In the genomic region with DNA sequence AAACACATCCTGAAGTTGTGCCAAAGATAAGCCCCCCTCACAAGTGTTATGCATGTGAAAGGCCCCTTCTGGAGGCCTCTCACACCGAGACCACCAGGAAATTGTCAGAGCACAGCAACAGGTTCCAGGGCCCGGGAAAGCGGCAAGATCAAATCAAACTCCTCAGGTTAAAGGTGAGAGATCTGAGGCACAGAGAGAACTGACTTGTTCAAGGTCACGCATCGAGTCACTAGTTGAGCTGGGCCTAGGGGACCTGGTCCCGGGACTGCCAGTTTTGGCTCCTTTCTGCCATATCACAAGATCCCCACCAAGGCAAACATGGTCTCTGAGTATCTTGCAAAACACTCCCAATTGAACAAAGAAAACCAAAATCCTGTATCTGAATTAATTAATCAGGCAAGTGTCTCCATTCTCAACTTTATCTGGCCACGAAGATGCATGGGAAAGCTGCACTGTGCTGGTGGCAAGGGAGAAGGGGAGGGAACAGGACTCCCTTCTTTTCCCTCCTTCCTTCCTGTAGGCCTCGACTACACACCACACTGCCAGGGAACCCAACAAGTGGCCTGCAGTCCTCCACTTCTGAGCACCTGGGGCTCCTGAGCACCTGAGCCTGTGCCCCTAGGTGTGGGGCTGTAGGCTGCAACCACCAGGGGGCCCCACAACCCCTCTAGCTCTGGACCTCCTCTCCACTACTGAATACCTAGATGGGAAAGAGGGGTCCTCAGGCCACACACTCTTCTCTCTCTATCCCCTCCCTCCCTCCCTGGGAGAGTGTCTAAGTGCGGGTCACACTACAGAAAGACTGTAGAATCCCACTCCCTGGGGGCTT, we compare ENCODE assay signal across 8 cellular contexts. TPM values are rescaled to one million over a fixed set of nuclear protein-coding genes. Genes with fewer than 3 reads are reported as not detected.
DNase-seq lines count a peak whose midpoint lies in the region; ATAC-seq, FAIRE-seq and TF ChIP-seq lines count a peak whose summit lies in the region.

No MANE protein-coding gene starts in this region.

- H3K9me3 ChIP-seq in CD4-positive, alpha-beta T cell (ENCODE audit: control insufficient read depth, low read length) = no peaks in the 10 kb centered on the region
- H3K9me3 ChIP-seq in pancreas = no peaks in the 10 kb centered on the region

- H3K36me3 ChIP-seq in pancreas = peaks cover 0 to 17% (median 13%) of the 10 kb centered on the region in 3 donors

- H3K27me3 Mint-ChIP-seq in CD4-positive, alpha-beta T cell = no peaks in the 10 kb centered on the region

- TF ChIP-seq POLR2A in erythroblast (IDR thresholded peaks at IDR 0.05; ENCODE audit: low read length) = no peak

- H3K27ac Mint-ChIP-seq in CD4-positive, alpha-beta T cell = peak overlapping the region; percentile 76

- POLR2A ChIA-PET in CD4-positive, alpha-beta T cell (lab: Charles Lee) = interaction anchor here (1.0 to 2.5 kb wide), 6 partner anchors 12 to 92 kb away, joined by 3 to 11 read pairs (median 6); a partner anchor contains a TSS

- CTCF ChIA-PET in CD4-positive, alpha-beta T cell (lab: Charles Lee) = interaction anchor here (0.9 to 6.2 kb wide), 10 partner anchors 9 to 93 kb away, joined by 3 to 54 read pairs (median 6); no protein-coding TSS in a partner anchor

- intact Hi-C loops in CD4-positive, alpha-beta T cell (cut with DNase I, micrococcal nuclease) = loop anchor here (1.0 to 2.0 kb wide), 3 partner anchors 46 to 92 kb away; no protein-coding TSS in a partner anchor
- intact Hi-C loops in pancreas (cut with DNase I) = loop anchor here in 1 of 3 donors (10.0 kb wide), 1 partner anchor 91 kb away; no protein-coding TSS in a partner anchor

- H3K36me3 Mint-ChIP-seq in CD4-positive, alpha-beta T cell (ENCODE audit: low read depth) = peaks cover 95% of the 10 kb centered on the region

- H3K9me3 Mint-ChIP-seq in CD4-positive, alpha-beta T cell = no peaks in the 10 kb centered on the region

- peaks cover 30% of the 10 kb centered on the region for H3K4me1 Mint-ChIP-seq in CD4-positive, alpha-beta T cell (ENCODE audit: low read depth)

- FAIRE-seq in pancreas (lab: Jason Lieb, UNC) = no peak

- no peak overlapping the region for H3K27ac ChIP-seq in CD4-positive, alpha-beta T cell (ENCODE audit: low read depth, low read length)
- H3K27ac ChIP-seq in pancreas = no peak overlapping the region

- H3K4me3 ChIP-seq in pancreas = no peak overlapping the region

- DNase-seq in CD4-positive, alpha-beta T cell = peak; percentile 56 to 76 (median 64)
- DNase-seq in activated CD8-positive, alpha-beta memory T cell treated with anti-CD3 and anti-CD28 coated beads, Interleukin-2, amount 50 U/mL, for 1 hour (ENCODE audit: extremely low read depth) = peak; percentile 23
- DNase-seq in erythroblast (lab: John Stamatoyannopoulos, UW) (peak; percentile 44 to 77), pancreas (peak in 4 of 6 donors; percentile 36 to 83 (median 56))

- ATAC-seq in CD4-positive, alpha-beta T cell (ENCODE audit: poor library complexity) = peak; percentile 89
- peak; percentile 73 to 81 (median 77) for ATAC-seq in pancreas
- ATAC-seq in HG03354 (IDR thresholded peaks at IDR 0.05; ENCODE audit: poor library complexity, severe bottlenecking, unreplicated experiment) = no peak
- no peak for ATAC-seq in HG02970 (IDR thresholded peaks at IDR 0.05; ENCODE audit: low FRiP score, unreplicated experiment)
- ATAC-seq in HG02610 (IDR thresholded peaks at IDR 0.05; ENCODE audit: unreplicated experiment) = no peak

- no peak overlapping the region for H3K4me3 Mint-ChIP-seq in CD4-positive, alpha-beta T cell

- H3K4me1 ChIP-seq in pancreas = peaks cover 5 to 14% (median 11%) of the 10 kb centered on the region in 3 donors

- WGBS in pancreas, 2 donors = 74 to 82% methylated on average over 9 of the region's 9 CpGs

- no peaks in the 10 kb centered on the region for H3K27me3 ChIP-seq in CD4-positive, alpha-beta T cell (ENCODE audit: control insufficient read depth, insufficient read depth, low read length)
- H3K27me3 ChIP-seq in pancreas = no peaks in the 10 kb centered on the region

- TF ChIP-seq CTCF in CD4-positive, alpha-beta T cell (IDR thresholded peaks at IDR 0.05) = peak; percentile 70
- TF ChIP-seq CTCF in LNCAP (IDR thresholded peaks at IDR 0.05) (peak; percentile 49; the same call in 1 of the 2 replicates), pancreas (IDR thresholded peaks at IDR 0.05) (peak; percentile 36 to 64 (median 48))

RNA-seq across cellular contexts. Expression of a gene that starts 37.3 kb away (rescaled TPM):
- total RNA-seq in CD4-positive, alpha-beta T cell = 10 to 100 TPM; 55.1 to 57.3 TPM
- 10 to 100 TPM; 26.9 to 64.3 (median 41.4) TPM for total RNA-seq in pancreas
- 10 to 100 TPM; 26.0 to 42.3 TPM for polyA plus RNA-seq in pancreas

Comparison
In these comparisons a context has a peak if more than half of its experiments do, and no peak if none do; other contexts are left out.
1. ATAC-seq: peak in CD4-positive, alpha-beta T cell (single experiment) and pancreas (4 of 4); none in HG03354 (single experiment), HG02970 (single experiment) and HG02610 (single experiment).
2. Peak in every context shown above with its lines, with median percentiles within 50 percentile points of each other: DNase-seq and CTCF ChIP-seq.